Comparison of ENCODE assay signal across 21 cellular contexts in the genomic region with DNA sequence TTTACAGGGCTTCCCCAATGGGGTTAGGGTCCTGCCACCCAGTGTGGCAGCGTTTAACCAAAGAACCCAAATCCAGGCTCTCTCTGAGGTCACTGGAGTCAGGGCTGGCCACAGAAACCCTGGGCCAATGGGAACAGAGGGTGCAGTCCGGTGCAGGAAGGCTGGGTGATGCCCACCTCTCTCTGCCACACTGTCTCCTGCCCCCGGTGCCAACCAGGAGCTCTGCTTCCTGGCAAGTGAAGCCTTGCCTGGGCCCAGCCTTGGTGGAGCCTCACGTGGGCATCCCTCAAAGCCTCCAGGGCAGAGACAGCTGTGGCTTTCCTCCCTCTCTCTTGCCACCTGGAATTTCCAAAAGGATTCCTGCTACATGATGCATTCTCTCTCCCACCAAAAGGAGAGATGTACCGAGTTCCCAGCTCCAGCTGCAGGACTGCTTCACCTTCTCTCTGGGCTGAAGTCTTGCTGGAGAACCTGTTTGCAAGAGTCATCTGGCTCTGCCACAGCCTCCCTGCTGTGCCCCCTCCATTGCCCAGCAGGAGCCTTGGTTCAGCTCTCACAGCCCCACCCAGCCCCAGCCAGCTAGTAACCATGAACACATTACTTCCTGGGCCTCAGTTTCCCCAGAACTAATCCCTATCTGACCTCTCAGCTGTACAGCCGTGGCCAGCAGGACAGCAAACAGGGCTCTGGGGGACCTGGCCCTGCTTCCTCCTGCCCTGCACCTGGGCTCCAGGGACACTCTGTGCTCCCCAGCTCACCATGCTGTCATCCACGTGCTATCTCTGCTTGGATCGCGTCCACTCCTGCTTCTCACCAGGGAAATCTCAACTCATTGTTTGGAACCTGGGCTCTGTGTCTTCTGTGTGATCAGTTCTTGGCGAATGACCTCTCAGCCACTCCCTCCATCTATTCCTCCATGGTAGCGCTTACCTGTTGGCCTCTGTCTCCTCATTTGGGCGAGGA. TPM values are rescaled to one million over a fixed set of nuclear protein-coding genes. Genes with fewer than 3 reads are reported as not detected.
A peak's percentile ranks its signal among the peaks of the same experiment; 100 is the strongest.
DNase-seq lines count a peak whose midpoint lies in the region; ATAC-seq and TF ChIP-seq lines count a peak whose summit lies in the region.
"Had no signal": no experiment of that assay in that cellular context is flagged by ENCODE, and none has a peak within 500 bp of the region (broad histone marks: within the 10 kb centered on the region; RNA-seq: fewer than 3 reads in every experiment).

No MANE protein-coding gene starts in this region.

- TF ChIP-seq CTCF in WTC11 (IDR thresholded peaks at IDR 0.05), result no peak

- DNase-seq in T-helper 1 cell (no peak), EL (peak; percentile 22), WTC11 (ENCODE audit: low spot score) (no peak), myocyte (ENCODE audit: low read depth) (peak; percentile 23), H7 (no peak)
- DNase-seq: activated CD4-positive, alpha-beta T cell treated with anti-CD3 and anti-CD28 coated beads, Interleukin-2, amount 50 U/mL, for 4 hours; caudate nucleus; DMS53; islet precursor cell; lower lobe of right lung; NCI-H1092; NCI-H1930; substantia nigra; T-helper 9 cell had no signal

- H3K36me3 ChIP-seq in H7 (replicated peaks; ENCODE audit: control insufficient read depth, insufficient read depth, low read length), result no peaks in the 10 kb centered on the region
- H3K36me3 ChIP-seq: lower lobe of right lung had no signal

- peaks cover 5% of the 10 kb centered on the region for H3K36me3 Mint-ChIP-seq in T-helper 1 cell treated with Interleukin-12 subunit alpha and Interleukin-12 subunit beta and Interleukin-4 antibody, amounts not matched to agents 30 μg/mL and 1 μg/mL, for 36 hours (ENCODE audit: low read depth)
- peaks cover 6% of the 10 kb centered on the region for H3K36me3 Mint-ChIP-seq in WTC11

- peaks cover 6% of the 10 kb centered on the region for H3K4me1 Mint-ChIP-seq in T-helper 1 cell treated with Interleukin-12 subunit alpha and Interleukin-12 subunit beta and Interleukin-4 antibody, amounts not matched to agents 30 μg/mL and 1 μg/mL, for 36 hours (ENCODE audit: low read depth)
- H3K4me1 Mint-ChIP-seq in WTC11, result peaks cover 8% of the 10 kb centered on the region

- H3K4me3 Mint-ChIP-seq in T-helper 1 cell treated with Interleukin-12 subunit alpha and Interleukin-12 subunit beta and Interleukin-4 antibody, amounts not matched to agents 30 μg/mL and 1 μg/mL, for 36 hours, result peak overlapping the region; percentile 9
- H3K4me3 Mint-ChIP-seq in WTC11, result no peak overlapping the region
- H3K4me3 Mint-ChIP-seq: dendritic cell treated with granulocyte-macrophage colony-stimulating factor and Interleukin-4, amounts not matched to agents 40 ng/mL and 50 ng/mL, for 4 days had no signal

- CTCF ChIA-PET in WTC11 (lab: Charles Lee), result no interaction called here

- H3K27ac Mint-ChIP-seq in T-helper 1 cell treated with Interleukin-12 subunit alpha and Interleukin-12 subunit beta and Interleukin-4 antibody, amounts not matched to agents 30 μg/mL and 1 μg/mL, for 36 hours, result peak overlapping the region; percentile 79
- peak overlapping the region; percentile 66; the same call in 1 of the 2 replicates for H3K27ac Mint-ChIP-seq in WTC11
- H3K27ac Mint-ChIP-seq: dendritic cell treated with granulocyte-macrophage colony-stimulating factor and Interleukin-4, amounts not matched to agents 40 ng/mL and 50 ng/mL, for 4 days had no signal

- POLR2A ChIA-PET in WTC11 (lab: Charles Lee), result no interaction called here

- H3K4me3 ChIP-seq in H7 (ENCODE audit: insufficient read depth, low read depth, low read length), result no peak overlapping the region
- H3K4me3 ChIP-seq: GM12878, lower lobe of right lung had no signal

- no peaks in the 10 kb centered on the region for H3K27me3 ChIP-seq in H7 (ENCODE audit: control insufficient read depth, insufficient read depth, low read length)

- peaks cover 13% of the 10 kb centered on the region for H3K9me3 Mint-ChIP-seq in T-helper 1 cell treated with Interleukin-12 subunit alpha and Interleukin-12 subunit beta and Interleukin-4 antibody, amounts not matched to agents 30 μg/mL and 1 μg/mL, for 36 hours
- H3K9me3 Mint-ChIP-seq in WTC11, result peaks cover 13% of the 10 kb centered on the region

- peaks cover 18% of the 10 kb centered on the region for H3K27me3 Mint-ChIP-seq in T-helper 1 cell treated with Interleukin-12 subunit alpha and Interleukin-12 subunit beta and Interleukin-4 antibody, amounts not matched to agents 30 μg/mL and 1 μg/mL, for 36 hours (ENCODE audit: low read depth)
- no peaks in the 10 kb centered on the region for H3K27me3 Mint-ChIP-seq in WTC11 (ENCODE audit: low read depth)

- ATAC-seq in WTC11, result no peak
- ATAC-seq in HG03521 (IDR thresholded peaks at IDR 0.05; ENCODE audit: unreplicated experiment), result no peak
- ATAC-seq in HG03097 (IDR thresholded peaks at IDR 0.05; ENCODE audit: low FRiP score, unreplicated experiment), result no peak
- ATAC-seq: GM12878, lower lobe of right lung, SK-N-SH treated with all-trans-retinoic acid at 6 μM for 48 hours had no signal

TF ChIP-seq in WTC11, 78 proteins besides CTCF, POLR2A, EP300 and RAD21 (continues in another document):
- TF ChIP-seq ZNF138 (CRISPR knock-in tag; conservative IDR thresholded peaks at IDR 0.05) (no peak), NFE2L1 (CRISPR knock-in tag; IDR thresholded peaks at IDR 0.05) (no peak), NR2C2 (CRISPR knock-in tag; IDR thresholded peaks at IDR 0.05) (no peak), FOXK1 (CRISPR knock-in tag; IDR thresholded peaks at IDR 0.05) (no peak), RORB (CRISPR knock-in tag; IDR thresholded peaks at IDR 0.05) (no peak), CREB1 (CRISPR knock-in tag; IDR thresholded peaks at IDR 0.05) (no peak), MXD4 (CRISPR knock-in tag; IDR thresholded peaks at IDR 0.05; ENCODE audit: borderline replicate concordance) (no peak)
- TF ChIP-seq, protein P1, sequence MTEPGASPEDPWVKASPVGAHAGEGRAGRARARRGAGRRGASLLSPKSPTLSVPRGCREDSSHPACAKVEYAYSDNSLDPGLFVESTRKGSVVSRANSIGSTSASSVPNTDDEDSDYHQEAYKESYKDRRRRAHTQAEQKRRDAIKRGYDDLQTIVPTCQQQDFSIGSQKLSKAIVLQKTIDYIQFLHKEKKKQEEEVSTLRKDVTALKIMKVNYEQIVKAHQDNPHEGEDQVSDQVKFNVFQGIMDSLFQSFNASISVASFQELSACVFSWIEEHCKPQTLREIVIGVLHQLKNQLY (CRISPR knock-in tag; IDR thresholded peaks at IDR 0.05), result no peak
- TF ChIP-seq, protein P2, sequence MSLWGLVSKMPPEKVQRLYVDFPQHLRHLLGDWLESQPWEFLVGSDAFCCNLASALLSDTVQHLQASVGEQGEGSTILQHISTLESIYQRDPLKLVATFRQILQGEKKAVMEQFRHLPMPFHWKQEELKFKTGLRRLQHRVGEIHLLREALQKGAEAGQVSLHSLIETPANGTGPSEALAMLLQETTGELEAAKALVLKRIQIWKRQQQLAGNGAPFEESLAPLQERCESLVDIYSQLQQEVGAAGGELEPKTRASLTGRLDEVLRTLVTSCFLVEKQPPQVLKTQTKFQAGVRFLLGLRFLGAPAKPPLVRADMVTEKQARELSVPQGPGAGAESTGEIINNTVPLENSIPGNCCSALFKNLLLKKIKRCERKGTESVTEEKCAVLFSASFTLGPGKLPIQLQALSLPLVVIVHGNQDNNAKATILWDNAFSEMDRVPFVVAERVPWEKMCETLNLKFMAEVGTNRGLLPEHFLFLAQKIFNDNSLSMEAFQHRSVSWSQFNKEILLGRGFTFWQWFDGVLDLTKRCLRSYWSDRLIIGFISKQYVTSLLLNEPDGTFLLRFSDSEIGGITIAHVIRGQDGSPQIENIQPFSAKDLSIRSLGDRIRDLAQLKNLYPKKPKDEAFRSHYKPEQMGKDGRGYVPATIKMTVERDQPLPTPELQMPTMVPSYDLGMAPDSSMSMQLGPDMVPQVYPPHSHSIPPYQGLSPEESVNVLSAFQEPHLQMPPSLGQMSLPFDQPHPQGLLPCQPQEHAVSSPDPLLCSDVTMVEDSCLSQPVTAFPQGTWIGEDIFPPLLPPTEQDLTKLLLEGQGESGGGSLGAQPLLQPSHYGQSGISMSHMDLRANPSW (CRISPR knock-in tag; conservative IDR thresholded peaks at IDR 0.05; ENCODE audit: low read depth), result no peak
- TF ChIP-seq, protein P3, sequence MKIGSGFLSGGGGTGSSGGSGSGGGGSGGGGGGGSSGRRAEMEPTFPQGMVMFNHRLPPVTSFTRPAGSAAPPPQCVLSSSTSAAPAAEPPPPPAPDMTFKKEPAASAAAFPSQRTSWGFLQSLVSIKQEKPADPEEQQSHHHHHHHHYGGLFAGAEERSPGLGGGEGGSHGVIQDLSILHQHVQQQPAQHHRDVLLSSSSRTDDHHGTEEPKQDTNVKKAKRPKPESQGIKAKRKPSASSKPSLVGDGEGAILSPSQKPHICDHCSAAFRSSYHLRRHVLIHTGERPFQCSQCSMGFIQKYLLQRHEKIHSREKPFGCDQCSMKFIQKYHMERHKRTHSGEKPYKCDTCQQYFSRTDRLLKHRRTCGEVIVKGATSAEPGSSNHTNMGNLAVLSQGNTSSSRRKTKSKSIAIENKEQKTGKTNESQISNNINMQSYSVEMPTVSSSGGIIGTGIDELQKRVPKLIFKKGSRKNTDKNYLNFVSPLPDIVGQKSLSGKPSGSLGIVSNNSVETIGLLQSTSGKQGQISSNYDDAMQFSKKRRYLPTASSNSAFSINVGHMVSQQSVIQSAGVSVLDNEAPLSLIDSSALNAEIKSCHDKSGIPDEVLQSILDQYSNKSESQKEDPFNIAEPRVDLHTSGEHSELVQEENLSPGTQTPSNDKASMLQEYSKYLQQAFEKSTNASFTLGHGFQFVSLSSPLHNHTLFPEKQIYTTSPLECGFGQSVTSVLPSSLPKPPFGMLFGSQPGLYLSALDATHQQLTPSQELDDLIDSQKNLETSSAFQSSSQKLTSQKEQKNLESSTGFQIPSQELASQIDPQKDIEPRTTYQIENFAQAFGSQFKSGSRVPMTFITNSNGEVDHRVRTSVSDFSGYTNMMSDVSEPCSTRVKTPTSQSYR (CRISPR knock-in tag; IDR thresholded peaks at IDR 0.05), result no peak
- TF ChIP-seq, protein P4, sequence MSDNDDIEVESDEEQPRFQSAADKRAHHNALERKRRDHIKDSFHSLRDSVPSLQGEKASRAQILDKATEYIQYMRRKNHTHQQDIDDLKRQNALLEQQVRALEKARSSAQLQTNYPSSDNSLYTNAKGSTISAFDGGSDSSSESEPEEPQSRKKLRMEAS (CRISPR knock-in tag; IDR thresholded peaks at IDR 0.05), result no peak

RNA-seq across cellular contexts. Expression of a gene that starts 43.4 kb away (rescaled TPM):
- total RNA-seq in WTC11 (2021) (1.2 to 1.4 TPM (median 1.2 TPM) in 3 replicates), myocyte (0.16 and 0.73 TPM in 2 replicates)
- 0.03 TPM for polyA plus RNA-seq in myocyte (2012)
- total RNA-seq in H7 (2014; rRNA removed; shearing (Covaris generic)), result 3.0 and 5.4 TPM in 2 replicates
- total RNA-seq: GM12878, lower lobe of right lung had no signal
- polyA plus RNA-seq: BJ, GM12878 had no signal

Comparison
In these comparisons a context has a peak if more than half of its experiments do, and no peak if none do; other contexts are left out.
1. DNase-seq: peak in EL (single experiment) and myocyte (single experiment); none in T-helper 1 cell (0 of 5), WTC11 (single experiment) and H7 (single experiment).